12 cellular contexts compared by ENCODE assay signal in genomic region chr10:44253769-44254462, GRCh38.
DNase-seq lines count a peak whose midpoint lies in the region; ATAC-seq, FAIRE-seq and TF ChIP-seq lines count a peak whose summit lies in the region.
"Had no signal": no experiment of that assay in that cellular context is flagged by ENCODE, and none has a peak within 500 bp of the region (broad histone marks: within the 10 kb centered on the region; RNA-seq: fewer than 3 reads in every experiment).

No MANE protein-coding gene starts in this region.

- WGBS in thyroid gland, 2 donors = 29 to 41% methylated on average over 5 of the region's 5 CpGs

- H3K36me3 ChIP-seq in HEK293 (ENCODE audit: control insufficient read depth in 2 of 2, insufficient read depth in 1 of 2, low read length in 2 of 2) (no peaks in the 10 kb centered on the region), thyroid gland (no peaks in the 10 kb centered on the region)

- H3K9me3 ChIP-seq in HEK293 (ENCODE audit: control insufficient read depth, insufficient read depth, low read depth, low read length) = no peaks in the 10 kb centered on the region
- H3K9me3 ChIP-seq in thyroid gland = no peaks in the 10 kb centered on the region

- intact Hi-C loops in thyroid gland (cut with DNase I) = no loop called here

- H3K27ac ChIP-seq in HEK293 (ENCODE audit: extremely low read depth, low read depth, low read length) (no peak overlapping the region), thyroid gland (no peak overlapping the region)

- TF ChIP-seq CTCF in HEK293 (tag by site-specific recombination; IDR thresholded peaks at IDR 0.05) = no peak
- no peak for TF ChIP-seq CTCF in thyroid gland (IDR thresholded peaks at IDR 0.05)

- no peak overlapping the region for H3K4me3 ChIP-seq in HEK293 (ENCODE audit: low read depth, low read length)
- no peak overlapping the region for H3K4me3 ChIP-seq in thyroid gland (replicated peaks in 1 of 3)

- POLR2A ChIA-PET in HEK293 (lab: Yijun Ruan, JAX) = no interaction called here

- CTCF ChIA-PET in HEK293 (lab: Yijun Ruan, JAX) = interaction anchor here (0.6 to 1.3 kb wide), 3 partner anchors 44 to 318 kb away, joined by 3 to 4 read pairs (median 3); no protein-coding TSS in a partner anchor

- no peak for ATAC-seq in GM21526 (IDR thresholded peaks at IDR 0.05; ENCODE audit: low FRiP score, unreplicated experiment)
- ATAC-seq in GM21619 (IDR thresholded peaks at IDR 0.05; ENCODE audit: unreplicated experiment) = no peak

- peak; percentile 84 for DNase-seq in brain pericyte (ENCODE audit: low read depth, low spot score)
- peak; percentile 62 for DNase-seq in left kidney (ENCODE audit: low read depth, low spot score)
- peak; percentile 55 to 58 for DNase-seq in thyroid gland
- DNase-seq in activated effector memory CD4-positive, alpha-beta T cell treated with Interleukin-2 at 50 U/mL for 16 hours = no peak
- DNase-seq in frontal cortex (ENCODE audit: low spot score in 2 of 2) = no peak
- DNase-seq: activated CD4-positive, alpha-beta T cell treated with anti-CD3 and anti-CD28 coated beads for 1 hour; activated naive CD4-positive, alpha-beta T cell treated with anti-CD3 and anti-CD28 coated beads, Interleukin-2, amount 10 ng/mL, durations not matched to agents 7 days and 5 days; DND-41; NCI-H2081 had no signal

- no peak for FAIRE-seq in frontal cortex (lab: Jason Lieb, UNC)

- H3K4me1 ChIP-seq in HEK293 (ENCODE audit: control insufficient read depth, insufficient read depth, low read length) (peaks cover 3% of the 10 kb centered on the region; the same call in 1 of the 2 replicates), thyroid gland (no peaks in the 10 kb centered on the region)

- no peaks in the 10 kb centered on the region for H3K27me3 ChIP-seq in thyroid gland

- no peak for TF ChIP-seq POLR2A in thyroid gland (IDR thresholded peaks at IDR 0.05)

TF ChIP-seq in HEK293, 187 proteins besides CTCF, POLR2A, EP300 and RAD21:
- TF ChIP-seq ZNF660 (tag by site-specific recombination; IDR thresholded peaks at IDR 0.05) = 0 out of 2 replicates have a peak, but pooled peaks have one; percentile 36
- TF ChIP-seq PRDM10 (tag by site-specific recombination; IDR thresholded peaks at IDR 0.05) = no peak
- peak; percentile 82 for TF ChIP-seq ZNF692 (tag by site-specific recombination; IDR thresholded peaks at IDR 0.05)
- no peak for TF ChIP-seq ZNF600 (tag by site-specific recombination; IDR thresholded peaks at IDR 0.05)
- no peak for TF ChIP-seq ZNF175 (tag by site-specific recombination; IDR thresholded peaks at IDR 0.05)
- no peak for TF ChIP-seq MZF1 (tag by site-specific recombination; IDR thresholded peaks at IDR 0.05; ENCODE audit: borderline replicate concordance)
- TF ChIP-seq ZNF324 (tag by site-specific recombination; IDR thresholded peaks at IDR 0.05) = no peak
- 0 out of 2 replicates have a peak, but pooled peaks have one; percentile 60 for TF ChIP-seq ZFP69B (tag by site-specific recombination; IDR thresholded peaks at IDR 0.05)
- no peak for TF ChIP-seq PRDM4 (tag by site-specific recombination; IDR thresholded peaks at IDR 0.05)
- TF ChIP-seq REST (tag by site-specific recombination; IDR thresholded peaks at IDR 0.05) = peak; percentile 63
TF ChIP-seq in HEK293: peak in this region for 4.

Comparison
In these comparisons a context has a peak if more than half of its experiments do, and no peak if none do; other contexts are left out.
1. DNase-seq: peak in brain pericyte (single experiment), left kidney (single experiment) and thyroid gland (2 of 2); none in activated effector memory CD4-positive, alpha-beta T cell treated with Interleukin-2 at 50 U/mL for 16 hours (single experiment) and frontal cortex (0 of 2).